ENCODE assay signal across 1 cellular context in genomic region chr5:180328296-180329137, GRCh38.
A peak's percentile ranks its signal among the peaks of the same experiment; 100 is the strongest.
TF ChIP-seq lines count a peak whose summit lies in the region.

No MANE protein-coding gene starts in this region.

TF ChIP-seq in HEK293, 187 proteins besides CTCF, POLR2A, EP300 and RAD21 (continued from another document):
- TF ChIP-seq ZSCAN30 (tag by site-specific recombination; IDR thresholded peaks at IDR 0.05) = no peak
- no peak for TF ChIP-seq ZNF19 (tag by site-specific recombination; IDR thresholded peaks at IDR 0.05; ENCODE audit: low read depth)
- no peak for TF ChIP-seq SETDB1 (IDR thresholded peaks at IDR 0.05; ENCODE audit: insufficient read length, low read length)
- no peak for TF ChIP-seq ZEB2 (tag by site-specific recombination; IDR thresholded peaks at IDR 0.05)
- no peak for TF ChIP-seq ZNF768 (tag by site-specific recombination; IDR thresholded peaks at IDR 0.05)
- TF ChIP-seq ZBTB10 (tag by site-specific recombination; IDR thresholded peaks at IDR 0.05) = no peak
- TF ChIP-seq ZSCAN4 (tag by site-specific recombination; IDR thresholded peaks at IDR 0.05) = no peak
- TF ChIP-seq ZNF121 (tag by site-specific recombination; IDR thresholded peaks at IDR 0.05) = peak; percentile 23; the same call in 1 of the 2 replicates
- no peak for TF ChIP-seq GLI2 (tag by site-specific recombination; IDR thresholded peaks at IDR 0.05; ENCODE audit: borderline replicate concordance, low read depth)
- no peak for TF ChIP-seq ZNF544 (tag by site-specific recombination; IDR thresholded peaks at IDR 0.05)
- TF ChIP-seq PRDM2 (tag by site-specific recombination; IDR thresholded peaks at IDR 0.05; ENCODE audit: borderline replicate concordance) = no peak
- no peak for TF ChIP-seq ZNF366 (tag by site-specific recombination; conservative IDR thresholded peaks at IDR 0.05)
- no peak for TF ChIP-seq ZBTB49 (tag by site-specific recombination; IDR thresholded peaks at IDR 0.05; ENCODE audit: low read depth)
- no peak for TF ChIP-seq WT1 (tag by site-specific recombination; IDR thresholded peaks at IDR 0.05)
- 0 out of 2 replicates have a peak, but pooled peaks have one; percentile 15 for TF ChIP-seq KLF9 (tag by site-specific recombination; IDR thresholded peaks at IDR 0.05; ENCODE audit: low read depth)
- TF ChIP-seq IKZF3 (tag by site-specific recombination; IDR thresholded peaks at IDR 0.05) = no peak
- no peak for TF ChIP-seq TSHZ1 (tag by site-specific recombination; IDR thresholded peaks at IDR 0.05; ENCODE audit: borderline replicate concordance)
- TF ChIP-seq ZNF48 (tag by site-specific recombination; IDR thresholded peaks at IDR 0.05) = no peak
TF ChIP-seq in HEK293: peak in this region for 7.
